ENCODE assay signal across 8 cellular contexts in the genomic region with DNA sequence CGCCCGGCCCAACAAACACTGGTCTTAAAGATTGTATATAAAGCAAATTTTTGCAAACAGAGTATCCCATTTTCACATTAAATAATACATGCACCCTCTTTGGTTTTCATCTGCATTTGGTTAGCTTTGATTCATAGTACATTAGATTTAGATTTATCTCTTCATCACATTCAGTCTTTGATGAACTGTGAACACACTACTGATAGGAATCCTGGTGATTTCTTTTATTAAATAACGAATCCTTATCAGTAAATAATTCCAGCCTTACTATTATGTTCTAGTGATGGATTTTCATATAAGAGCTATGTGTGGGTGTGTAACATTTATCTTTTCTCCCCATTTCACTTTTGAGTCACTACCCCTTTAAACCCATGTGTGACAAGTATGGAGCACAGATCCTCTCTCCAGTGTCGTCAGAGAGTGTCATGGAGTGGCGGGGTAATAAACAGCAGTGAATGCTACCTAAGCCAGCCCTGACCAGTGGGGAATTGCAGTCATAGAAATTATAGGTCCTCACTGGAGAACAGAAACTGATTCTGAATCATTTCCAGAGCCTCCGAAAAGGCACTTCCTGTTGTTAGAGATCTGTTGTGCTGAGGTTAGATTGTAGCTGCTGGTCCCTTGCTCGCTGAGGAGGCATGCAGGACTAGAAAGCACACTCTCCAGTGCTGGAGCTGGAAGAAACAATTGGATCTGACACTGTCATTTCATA. TPM values are rescaled to one million over a fixed set of nuclear protein-coding genes. Genes with fewer than 3 reads are reported as not detected.
A peak's percentile ranks its signal among the peaks of the same experiment; 100 is the strongest.
DNase-seq lines count a peak whose midpoint lies in the region; ATAC-seq and TF ChIP-seq lines count a peak whose summit lies in the region.

No MANE protein-coding gene starts in this region.

- no peak for TF ChIP-seq CTCF in WI38 (IDR thresholded peaks at IDR 0.05; ENCODE audit: low read depth, low read length)

- peak; percentile 29 for DNase-seq in Daoy (ENCODE audit: low read depth)
- DNase-seq in pons (ENCODE audit: low spot score): peak; percentile 44
- no peak for DNase-seq in left lobe of liver (ENCODE audit: low spot score)
- DNase-seq in NCI-H1694 treated with DMSO at 0.1 percent for 48 hours (lab: John Stamatoyannopoulos, UW): no peak
- no peak for DNase-seq in cortex of kidney (lab: John Stamatoyannopoulos, UW)

- H3K4me3 ChIP-seq in WI38 (ENCODE audit: low read depth, low read length): peak overlapping the region; percentile 31

- ATAC-seq in GM19397 (IDR thresholded peaks at IDR 0.05; ENCODE audit: unreplicated experiment): peak; percentile 64
- ATAC-seq in HG03280 (IDR thresholded peaks at IDR 0.05; ENCODE audit: unreplicated experiment): peak; percentile 77
- ATAC-seq in left lobe of liver: no peak

RNA-seq across cellular contexts. Expression of a gene that starts 22.0 kb away (rescaled TPM):
- total RNA-seq in Daoy (2014; rRNA removed; shearing (Covaris generic)): 0.17 and 0.18 TPM in 2 replicates
- total RNA-seq in left lobe of liver: 0.10 TPM

Comparison
In these comparisons a context has a peak if more than half of its experiments do, and no peak if none do; other contexts are left out.
1. DNase-seq: peak in Daoy (single experiment) and pons (single experiment); none in left lobe of liver (single experiment), NCI-H1694 treated with DMSO at 0.1 percent for 48 hours (single experiment) and cortex of kidney (single experiment).